Comparison of ENCODE assay signal across 16 cellular contexts in the genomic region with DNA sequence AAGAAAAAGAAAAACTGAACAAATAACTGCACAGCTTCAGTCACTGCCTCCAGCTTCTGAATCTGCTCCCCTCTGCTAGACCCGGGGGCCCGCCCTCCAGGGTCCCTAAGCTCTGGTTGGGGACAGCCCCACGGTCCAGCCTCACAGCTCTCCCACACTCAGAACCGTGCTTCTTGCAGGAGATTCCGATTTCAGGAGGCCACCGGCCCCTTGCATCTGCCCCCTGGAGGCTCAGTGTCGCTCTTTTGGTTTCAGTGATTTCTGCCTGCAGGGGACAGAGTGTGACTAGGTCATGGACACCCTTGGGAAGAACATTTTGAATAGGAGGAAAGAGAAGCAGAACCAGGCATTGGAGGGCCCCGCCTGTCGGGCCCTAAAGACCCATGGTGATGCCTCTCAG. TPM values are rescaled to one million over a fixed set of nuclear protein-coding genes. Genes with fewer than 3 reads are reported as not detected.
A peak's percentile ranks its signal among the peaks of the same experiment; 100 is the strongest.
DNase-seq lines count a peak whose midpoint lies in the region; ATAC-seq and TF ChIP-seq lines count a peak whose summit lies in the region.
"Had no signal": no experiment of that assay in that cellular context is flagged by ENCODE, and none has a peak within 500 bp of the region (broad histone marks: within the 10 kb centered on the region; RNA-seq: fewer than 3 reads in every experiment).

No MANE protein-coding gene starts in this region.

- no peak overlapping the region for H3K4me3 Mint-ChIP-seq in activated CD8-positive, alpha-beta T cell treated with anti-CD3 and anti-CD28 coated beads for 36 hours
- H3K4me3 Mint-ChIP-seq: activated naive CD8-positive, alpha-beta T cell treated with anti-CD3 and anti-CD28 coated beads, Interleukin-2, amount 50 U/mL, for 24 hours; naive thymus-derived CD4-positive, alpha-beta T cell had no signal

- H2AK5ac ChIP-seq in mesendoderm (ENCODE audit: low read length): no peak overlapping the region

- H3K27me3 Mint-ChIP-seq in activated CD8-positive, alpha-beta T cell treated with anti-CD3 and anti-CD28 coated beads for 36 hours: no peaks in the 10 kb centered on the region
- H3K27me3 Mint-ChIP-seq: activated naive CD8-positive, alpha-beta T cell treated with anti-CD3 and anti-CD28 coated beads, Interleukin-2, amount 50 U/mL, for 24 hours; naive thymus-derived CD4-positive, alpha-beta T cell had no signal

- no peak overlapping the region for H3K4me2 ChIP-seq in mesendoderm (ENCODE audit: low read length)

- no peak overlapping the region for H3K18ac ChIP-seq in mesendoderm (ENCODE audit: low read length)

- no peak overlapping the region for H4K5ac ChIP-seq in mesendoderm (ENCODE audit: low read length)

- H3K9ac ChIP-seq in mesendoderm (ENCODE audit: low read length): no peak overlapping the region

- H3K56ac ChIP-seq in mesendoderm (ENCODE audit: low read length): peak overlapping the region; percentile 60

- WGBS in mesendoderm (ENCODE audit: extremely low coverage, insufficient coverage, low lambda C conversion rate): no CpG with 5 or more reads among the region's 9 CpGs
- WGBS in upper lobe of left lung, 2 donors: 68 to 84% methylated on average over 7 to 9 of the region's 9 CpGs

- H3K27me3 ChIP-seq in BE2C (no peaks in the 10 kb centered on the region), H7 (ENCODE audit: control insufficient read depth, insufficient read depth, low read length) (no peaks in the 10 kb centered on the region), mesendoderm (ENCODE audit: insufficient read depth, low read length, poor library complexity) (no peaks in the 10 kb centered on the region), upper lobe of left lung (no peaks in the 10 kb centered on the region)

- TF ChIP-seq EP300 in upper lobe of left lung (IDR thresholded peaks at IDR 0.05): no peak

- no peak overlapping the region for H3K23ac ChIP-seq in mesendoderm (ENCODE audit: low read length)

- intact Hi-C loops in activated CD8-positive, alpha-beta T cell treated with anti-CD3 and anti-CD28 coated beads for 36 hours (cut with micrococcal nuclease): no loop called here

- no peak overlapping the region for H2BK5ac ChIP-seq in mesendoderm (ENCODE audit: low read length)

- H3K36me3 ChIP-seq in BE2C: no peaks in the 10 kb centered on the region
- no peaks in the 10 kb centered on the region for H3K36me3 ChIP-seq in H7 (replicated peaks; ENCODE audit: control insufficient read depth, insufficient read depth, low read length)
- no peaks in the 10 kb centered on the region for H3K36me3 ChIP-seq in mesendoderm (ENCODE audit: control insufficient read depth, insufficient read depth, low read length)
- no peaks in the 10 kb centered on the region for H3K36me3 ChIP-seq in upper lobe of left lung
- H3K36me3 ChIP-seq: prostate gland had no signal

- POLR2A ChIA-PET in activated CD8-positive, alpha-beta T cell treated with anti-CD3 and anti-CD28 coated beads for 36 hours (lab: Charles Lee): no interaction called here

- 0 out of 2 replicates have a peak, but pooled peaks cover 4% of the 10 kb centered on the region for H3K4me1 ChIP-seq in BE2C
- peaks cover 2% of the 10 kb centered on the region for H3K4me1 ChIP-seq in mesendoderm (ENCODE audit: control insufficient read depth, low read depth, low read length)
- peaks cover 21 to 41% (median 33%) of the 10 kb centered on the region in 4 donors for H3K4me1 ChIP-seq in upper lobe of left lung

- no peak overlapping the region for H2BK120ac ChIP-seq in mesendoderm (ENCODE audit: low read depth, low read length)

- H3K36me3 Mint-ChIP-seq in activated CD8-positive, alpha-beta T cell treated with anti-CD3 and anti-CD28 coated beads for 36 hours (ENCODE audit: low read depth): no peaks in the 10 kb centered on the region
- H3K36me3 Mint-ChIP-seq: naive thymus-derived CD4-positive, alpha-beta T cell had no signal

- H4K8ac ChIP-seq in mesendoderm (ENCODE audit: low read depth, low read length): no peak overlapping the region

- no peaks in the 10 kb centered on the region for H3K79me1 ChIP-seq in mesendoderm (ENCODE audit: low read length)

- CTCF ChIA-PET in activated CD8-positive, alpha-beta T cell treated with anti-CD3 and anti-CD28 coated beads for 36 hours (lab: Charles Lee): interaction anchor here (1.1 to 15.3 kb wide), 3 partner anchors 9 to 156 kb away, joined by 3 to 442 read pairs (median 21); no protein-coding TSS in a partner anchor

- no peaks in the 10 kb centered on the region for H3K79me2 ChIP-seq in mesendoderm (ENCODE audit: control insufficient read depth, insufficient read depth, low read length)

- no peak for TF ChIP-seq POLR2A in upper lobe of left lung (IDR thresholded peaks at IDR 0.05)

- ATAC-seq in SK-N-SH treated with all-trans-retinoic acid at 6 μM for 48 hours (peak; percentile 34; the same call in 1 of the 3 replicates), upper lobe of left lung (ENCODE audit: low FRiP score in 2 of 2) (no peak)
- ATAC-seq in activated CD8-positive, alpha-beta T cell treated with anti-CD3 and anti-CD28 coated beads for 36 hours: no peak
- ATAC-seq: activated naive CD8-positive, alpha-beta T cell treated with anti-CD3 and anti-CD28 coated beads, Interleukin-2, amount 50 U/mL, for 24 hours; naive thymus-derived CD4-positive, alpha-beta T cell had no signal

- DNase-seq in BE2C (no peak), H7 (peak; percentile 60), mesendoderm (peak; percentile 69), NCI-H526 treated with DMSO at 0.1 percent for 48 hours (lab: John Stamatoyannopoulos, UW) (no peak), upper lobe of left lung (no peak), T-helper 1 cell (no peak)
- no peak for DNase-seq in activated CD8-positive, alpha-beta T cell treated with anti-CD3 and anti-CD28 coated beads for 36 hours
- DNase-seq: activated naive CD8-positive, alpha-beta T cell treated with anti-CD3 and anti-CD28 coated beads, Interleukin-2, amount 50 U/mL, for 24 hours; C1 segment of cervical spinal cord; effector memory CD4-positive, alpha-beta T cell; naive thymus-derived CD4-positive, alpha-beta T cell; NCI-H1092; NCI-H774 had no signal

- H3K27ac Mint-ChIP-seq in activated CD8-positive, alpha-beta T cell treated with anti-CD3 and anti-CD28 coated beads for 36 hours: no peak overlapping the region
- H3K27ac Mint-ChIP-seq: activated naive CD8-positive, alpha-beta T cell treated with anti-CD3 and anti-CD28 coated beads, Interleukin-2, amount 50 U/mL, for 24 hours had no signal

- H3K9me3 Mint-ChIP-seq in activated CD8-positive, alpha-beta T cell treated with anti-CD3 and anti-CD28 coated beads for 36 hours: no peaks in the 10 kb centered on the region
- H3K9me3 Mint-ChIP-seq: activated naive CD8-positive, alpha-beta T cell treated with anti-CD3 and anti-CD28 coated beads, Interleukin-2, amount 50 U/mL, for 24 hours; naive thymus-derived CD4-positive, alpha-beta T cell had no signal

- H3K4me1 Mint-ChIP-seq in activated CD8-positive, alpha-beta T cell treated with anti-CD3 and anti-CD28 coated beads for 36 hours (ENCODE audit: low read depth): no peaks in the 10 kb centered on the region
- H3K4me1 Mint-ChIP-seq: activated naive CD8-positive, alpha-beta T cell treated with anti-CD3 and anti-CD28 coated beads, Interleukin-2, amount 50 U/mL, for 24 hours had no signal

- H2BK15ac ChIP-seq in mesendoderm (replicated peaks; ENCODE audit: low read depth): no peak overlapping the region

- H3K4ac ChIP-seq in mesendoderm (ENCODE audit: low read depth, low read length): peak overlapping the region; percentile 20

- H3K9me3 ChIP-seq in BE2C (no peaks in the 10 kb centered on the region), upper lobe of left lung (no peaks in the 10 kb centered on the region)
- H3K9me3 ChIP-seq: prostate gland had no signal

- TF ChIP-seq CTCF in BE2C (IDR thresholded peaks at IDR 0.05; ENCODE audit: low read depth, low read length): peak; percentile 50
- peak in 1 of 6 experiments; percentile 7 for TF ChIP-seq CTCF in upper lobe of left lung (IDR thresholded peaks at IDR 0.05)
- TF ChIP-seq CTCF in activated CD8-positive, alpha-beta T cell treated with anti-CD3 and anti-CD28 coated beads for 36 hours (IDR thresholded peaks at IDR 0.05): no peak

- H3K4me3 ChIP-seq in BE2C (ENCODE audit: low read depth, low read length) (no peak overlapping the region), H7 (ENCODE audit: insufficient read depth, low read depth, low read length) (no peak overlapping the region), mesendoderm (ENCODE audit: low read length) (no peak overlapping the region), upper lobe of left lung (no peak overlapping the region)
- H3K4me3 ChIP-seq: prostate gland had no signal

- H3K27ac ChIP-seq in mesendoderm (ENCODE audit: low read depth, low read length): no peak overlapping the region
- H3K27ac ChIP-seq in upper lobe of left lung: peak overlapping the region in 1 of 4 donors; percentile 30
- H3K27ac ChIP-seq: VCaP had no signal

TF ChIP-seq in SK-N-SH treated with all-trans-retinoic acid at 6 μM for 48 hours, 23 proteins besides CTCF, POLR2A, EP300 and RAD21 (continues in another document):
- TF ChIP-seq RARB (CRISPR knock-in tag; IDR thresholded peaks at IDR 0.05): no peak

RNA-seq across cellular contexts. Expression of a gene that starts 23.1 kb away (rescaled TPM):
- polyA plus RNA-seq in BE2C (2012; ENCODE audit: insufficient read depth, insufficient read length, low read depth): 2,133 TPM
- 2,195 and 2,298 TPM in 2 replicates for total RNA-seq in H7 (2014; rRNA removed; shearing (Covaris generic))
- polyA plus RNA-seq in mesendoderm (2013, experiment 1 of 2): 6,635 TPM
- 6,755 TPM for polyA plus RNA-seq in mesendoderm (2013, experiment 2 of 2)
- total RNA-seq in upper lobe of left lung: 1,000 to 10,000 TPM in 4 of 6 donors, 100 to 1,000 TPM in 2; 474 to 2,141 (median 1,268) TPM
- 1,000 to 10,000 TPM; 4,906 to 4,954 TPM for total RNA-seq in activated CD8-positive, alpha-beta T cell treated with anti-CD3 and anti-CD28 coated beads for 36 hours

RNA-seq across cellular contexts. Expression of a gene that starts 24.7 kb away (rescaled TPM):
- polyA plus RNA-seq in BE2C (2012; ENCODE audit: insufficient read depth, insufficient read length, low read depth): 102 TPM
- total RNA-seq in H7 (2014; rRNA removed; shearing (Covaris generic)): 110 and 116 TPM in 2 replicates
- polyA plus RNA-seq in mesendoderm (2013, experiment 1 of 2): 42.6 TPM
- 43.2 TPM for polyA plus RNA-seq in mesendoderm (2013, experiment 2 of 2)
- total RNA-seq in upper lobe of left lung: 100 to 1,000 TPM; 119 to 235 (median 170) TPM
- 10 to 100 TPM; 16.2 to 18.8 TPM for total RNA-seq in activated CD8-positive, alpha-beta T cell treated with anti-CD3 and anti-CD28 coated beads for 36 hours

RNA-seq across cellular contexts. Expression of a gene that starts 56.8 kb away (rescaled TPM):
- polyA plus RNA-seq in BE2C (2012; ENCODE audit: insufficient read depth, insufficient read length, low read depth): 1.9 TPM
- 1.2 and 2.7 TPM in 2 replicates for total RNA-seq in H7 (2014; rRNA removed; shearing (Covaris generic))
- polyA plus RNA-seq in mesendoderm (2013, experiment 1 of 2): 0.13 TPM
- polyA plus RNA-seq in mesendoderm (2013, experiment 2 of 2): 0.22 TPM
- total RNA-seq in upper lobe of left lung: 1 to 10 TPM; 3.5 to 7.3 (median 4.3) TPM
- under 1 TPM; 0.16 to 0.77 TPM for total RNA-seq in activated CD8-positive, alpha-beta T cell treated with anti-CD3 and anti-CD28 coated beads for 36 hours

Comparison
In these comparisons a context has a peak if more than half of its experiments do, and no peak if none do; other contexts are left out.
1. DNase-seq: peak in H7 (single experiment) and mesendoderm (single experiment); none in BE2C (single experiment), NCI-H526 treated with DMSO at 0.1 percent for 48 hours (single experiment), upper lobe of left lung (0 of 2), activated CD8-positive, alpha-beta T cell treated with anti-CD3 and anti-CD28 coated beads for 36 hours (single experiment) and T-helper 1 cell (0 of 5).